Comparison of ENCODE assay signal across 14 cellular contexts in the genomic region with DNA sequence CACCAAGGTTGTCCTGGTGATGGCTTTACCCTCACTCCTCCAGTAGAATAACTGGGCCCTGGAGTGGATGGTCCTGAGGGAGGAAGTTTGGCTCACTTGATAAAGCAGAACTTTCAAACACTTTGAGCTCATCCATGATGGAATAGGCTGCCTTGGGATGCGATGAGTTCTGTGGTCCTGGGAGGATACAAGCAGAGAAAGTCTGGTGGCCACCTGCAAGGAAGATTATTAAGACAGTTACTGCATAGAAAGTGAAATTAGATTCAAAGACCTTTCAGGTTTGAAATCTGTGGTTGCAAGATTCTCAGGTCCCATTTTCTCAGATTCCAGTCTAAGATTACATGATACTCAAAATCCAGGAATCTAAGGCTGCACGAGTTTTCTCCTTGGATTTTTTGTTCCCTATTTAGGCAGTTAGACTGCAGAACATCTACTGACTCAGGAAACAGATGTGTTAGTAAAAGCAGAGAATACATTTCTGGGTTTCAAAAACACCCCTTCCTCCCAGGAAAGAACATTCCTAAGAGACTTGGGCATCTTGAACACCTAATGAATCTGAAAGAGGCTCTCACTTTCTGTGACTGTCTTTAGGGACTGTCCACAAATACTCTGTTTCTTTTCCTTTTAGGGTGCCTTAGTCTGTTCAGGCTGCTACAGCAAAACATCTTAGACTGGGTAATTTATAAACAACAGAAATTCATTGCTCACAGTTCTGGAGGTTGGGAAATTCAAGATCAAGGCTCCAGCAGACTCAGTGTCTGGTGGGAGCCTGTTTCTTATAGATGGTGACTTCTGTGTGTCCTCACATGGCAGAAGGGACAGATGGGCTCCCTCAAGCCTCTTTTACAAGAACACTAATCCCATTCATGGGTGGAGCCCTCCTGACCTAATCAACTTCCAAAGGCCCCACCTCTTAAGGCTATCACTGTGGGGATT. TPM values are rescaled to one million over a fixed set of nuclear protein-coding genes. Genes with fewer than 3 reads are reported as not detected.
DNase-seq lines count a peak whose midpoint lies in the region; ATAC-seq, FAIRE-seq and TF ChIP-seq lines count a peak whose summit lies in the region.
"Had no signal": no experiment of that assay in that cellular context is flagged by ENCODE, and none has a peak within 500 bp of the region (broad histone marks: within the 10 kb centered on the region; RNA-seq: fewer than 3 reads in every experiment).

No MANE protein-coding gene starts in this region.

- TF ChIP-seq RAD21 in HepG2 (CRISPR knock-in tag; IDR thresholded peaks at IDR 0.05) = no peak

- H3K4me1 Mint-ChIP-seq in HFFc6 (ENCODE audit: low read depth) (peaks cover 77% of the 10 kb centered on the region), osteocyte (ENCODE audit: unreplicated experiment) (peaks cover 88% of the 10 kb centered on the region)

- H3K27ac ChIP-seq in coronary artery (peak overlapping the region; percentile 87 to 94), HepG2 (ENCODE audit: extremely low read length, insufficient read depth, low read length) (no peak overlapping the region)
- H3K27ac ChIP-seq: brain microvascular endothelial cell, C4-2B, RWPE1 had no signal

- H3K27me3 ChIP-seq in HepG2 (ENCODE audit: control insufficient read depth in 1 of 2, insufficient read depth in 2 of 2, low read length in 2 of 2) = peaks cover 0 to 10% of the 10 kb centered on the region in 2 experiments; a peak in 1 of 5 replicates
- H3K27me3 ChIP-seq: brain microvascular endothelial cell, ovary had no signal

- H3K36me3 ChIP-seq in HepG2 (replicated peaks in 1 of 2; ENCODE audit: control insufficient read depth in 1 of 2, insufficient read depth in 2 of 2, low read length in 2 of 2) = no peaks in the 10 kb centered on the region
- H3K36me3 ChIP-seq: brain microvascular endothelial cell, ovary had no signal

- intact Hi-C loops in HepG2 (cut with micrococcal nuclease; ENCODE audit: unreplicated experiment) = no loop called here

- H2AFZ ChIP-seq in HepG2 (ENCODE audit: low read length) = no peak overlapping the region

- TF ChIP-seq POLR2A in HepG2 (IDR thresholded peaks at IDR 0.05; ENCODE audit: insufficient read depth in 1 of 2, low read depth in 2 of 2, low read length in 2 of 2) = no peak

- no peaks in the 10 kb centered on the region; the same call in 1 of the 2 replicates for H3K27me3 Mint-ChIP-seq in HFFc6 (ENCODE audit: insufficient read depth)
- no peaks in the 10 kb centered on the region for H3K27me3 Mint-ChIP-seq in osteocyte (ENCODE audit: unreplicated experiment)

- peak overlapping the region; percentile 73 for H3K27ac Mint-ChIP-seq in HFFc6
- peak overlapping the region; percentile 95 for H3K27ac Mint-ChIP-seq in osteocyte (ENCODE audit: unreplicated experiment)

- CTCF ChIA-PET in HepG2 (lab: Yijun Ruan, JAX; ENCODE audit: low intra/inter-chr PET ratio, low total read pairs) = interaction anchor here (0.9 kb wide), 1 partner anchor 10 kb away, joined by 3 read pairs; no protein-coding TSS in a partner anchor

- H3K9me3 ChIP-seq in HepG2 (ENCODE audit: low read length) = no peaks in the 10 kb centered on the region
- H3K9me3 ChIP-seq: ovary had no signal

- no peaks in the 10 kb centered on the region for H4K20me1 ChIP-seq in HepG2 (ENCODE audit: insufficient read depth, low read length)

- TF ChIP-seq CTCF in HFFc6 (IDR thresholded peaks at IDR 0.05) (no peak), coronary artery (IDR thresholded peaks at IDR 0.05) (no peak), osteocyte (IDR thresholded peaks at IDR 0.05) (no peak), HepG2 (CRISPR knock-in tag; IDR thresholded peaks at IDR 0.05) (no peak)

- H3K9me3 Mint-ChIP-seq in HFFc6 = peaks cover 17% of the 10 kb centered on the region
- H3K9me3 Mint-ChIP-seq in osteocyte (ENCODE audit: unreplicated experiment) = peaks cover 4% of the 10 kb centered on the region

- no peak for FAIRE-seq in HepG2 (lab: Jason Lieb, UNC)

- H3K36me3 Mint-ChIP-seq in HFFc6 (ENCODE audit: low read depth) = peaks cover 19% of the 10 kb centered on the region
- no peaks in the 10 kb centered on the region for H3K36me3 Mint-ChIP-seq in osteocyte (ENCODE audit: unreplicated experiment)

- WGBS in HepG2 (ENCODE audit: low lambda C conversion rate) = 13% methylated on average over 2 of the region's 2 CpGs

- H3K4me3 Mint-ChIP-seq in HFFc6 = peak overlapping the region; percentile 39
- H3K4me3 Mint-ChIP-seq in osteocyte (ENCODE audit: unreplicated experiment) = no peak overlapping the region

- in situ Hi-C loops in HepG2 (cut with HindIII; ENCODE audit: extremely low pct_ligation_motif_present, low pct_unique_long_range_greater_than_20kb) = no loop called here

- TF ChIP-seq EP300 in HepG2 (IDR thresholded peaks at IDR 0.05; ENCODE audit: low read depth in 2 of 2, low read length in 2 of 2) = no peak
- no peak for TF ChIP-seq EP300 in HepG2 (CRISPR knock-in tag; IDR thresholded peaks at IDR 0.05; ENCODE audit: borderline replicate concordance)

- H3K79me2 ChIP-seq in HepG2 (ENCODE audit: insufficient read depth, low read length) = no peaks in the 10 kb centered on the region

- no peak overlapping the region for H3K9ac ChIP-seq in HepG2 (ENCODE audit: insufficient read depth, low read depth, low read length)

- POLR2A ChIA-PET in HepG2 (lab: Yijun Ruan, JAX) = no interaction called here

- DNase-seq in AG08395 (ENCODE audit: low spot score) (peak; percentile 44), HFFc6 (peak; percentile 80), coronary artery (ENCODE audit: low spot score) (peak; percentile 71), osteocyte (ENCODE audit: extremely low spot score, unreplicated experiment) (no peak), HepG2 (ENCODE audit: low spot score) (no peak), NCI-H2107 (lab: John Stamatoyannopoulos, UW) (no peak), SKM-1 treated with dmso at 0.1 percent for 144 hours (lab: John Stamatoyannopoulos, UW; ENCODE audit: unreplicated experiment) (no peak), NCI-H2171 (lab: John Stamatoyannopoulos, UW) (no peak)
- DNase-seq: brain microvascular endothelial cell, erythroblast, NCI-H2227 treated with DMSO at 0.1 percent for 48 hours had no signal

- H3K4me3 ChIP-seq in coronary artery (no peak overlapping the region), HepG2 (replicated peaks in 1 of 3; ENCODE audit: insufficient read depth in 1 of 3, low read depth in 2 of 3, low read length in 3 of 3) (no peak overlapping the region)
- H3K4me3 ChIP-seq: ovary had no signal

- H3K4me1 ChIP-seq in HepG2 (ENCODE audit: insufficient read depth, low read length) = peaks cover 18% of the 10 kb centered on the region

- no peak overlapping the region for H3K4me2 ChIP-seq in HepG2 (ENCODE audit: low read depth, low read length)

- no peak for ATAC-seq in HepG2

- no TSS peak for BruUV-seq in HepG2 (replicated peaks; lab: Mats Ljungman, UMichigan)

RNA-seq across cellular contexts. Expression of gene CCN5, which starts 19.6 kb away (rescaled TPM):
- under 1 TPM in 1 of 6 experiments, not detected in 5; 0.14 TPM for total RNA-seq in HFFc6 (2021; fragmentation: NEBNext Ultra II Directional; extraction: Animal tissue kit (Norgen Biotek cat#: 25700))
- total RNA-seq in osteocyte = 18.2 and 24.0 TPM in 2 replicates
- total RNA-seq in HepG2 (2016; rRNA removed; fragmentation: Illumina TruSeq; extraction: Trizol) = not detected in 2 replicates
- not detected in 2 replicates for total RNA-seq in HepG2 (2016; cell fraction: cytosol; rRNA removed; fragmentation: Illumina TruSeq; extraction: Trizol; ENCODE audit: low read depth)
- total RNA-seq in HepG2 (2016; cell fraction: insoluble cytoplasmic fraction; rRNA removed; fragmentation: Illumina TruSeq; extraction: Trizol) = not detected in 2 replicates
- not detected in 2 replicates for total RNA-seq in HepG2 (2016; cell fraction: membrane; rRNA removed; fragmentation: Illumina TruSeq; extraction: Trizol)
- total RNA-seq in HepG2 (2016; cell fraction: nucleus; rRNA removed; fragmentation: Illumina TruSeq; extraction: Trizol) = not detected in 2 replicates
- 0.12 and 0.17 TPM in 2 replicates for polyA plus RNA-seq in HepG2 (2011; rRNA removed)
- polyA plus RNA-seq in HepG2 (2011; cell fraction: cytosol; rRNA removed) = 0.12 and 0.31 TPM in 2 replicates
- 0.12 and 0.23 TPM in 2 replicates for polyA plus RNA-seq in HepG2 (2011; cell fraction: nucleus; rRNA removed)
- polyA plus RNA-seq in HepG2 (2012) = not detected in 2 replicates
- not detected in 2 replicates for polyA plus RNA-seq in HepG2 (2016; cell fraction: cytosol; fragmentation: Illumina TruSeq; extraction: Trizol; ENCODE audit: low read depth)
- not detected in 2 replicates for polyA plus RNA-seq in HepG2 (2016; cell fraction: insoluble cytoplasmic fraction; fragmentation: Illumina TruSeq; extraction: Trizol; ENCODE audit: low read depth)
- polyA plus RNA-seq in HepG2 (2016; cell fraction: membrane; fragmentation: Illumina TruSeq; extraction: Trizol; ENCODE audit: low read depth) = not detected in 2 replicates
- polyA plus RNA-seq in HepG2 (2016; cell fraction: nucleus; fragmentation: Illumina TruSeq; extraction: Trizol; ENCODE audit: insufficient read depth, low read depth) = not detected in 2 replicates
- 0.08 and 46.2 TPM in 2 replicates for polyA minus RNA-seq in HepG2 (2011; rRNA and poly(A)+ RNA removed; ENCODE audit: low replicate concordance)
- polyA minus RNA-seq in HepG2 (2011; cell fraction: cytosol; rRNA and poly(A)+ RNA removed) = 1.5 and 3.3 TPM in 2 replicates
- polyA minus RNA-seq in HepG2 (2011; cell fraction: nucleus; rRNA and poly(A)+ RNA removed) = 1.1 and 1.7 TPM in 2 replicates

RNA-seq across cellular contexts. Expression of gene ADA, which starts 44.1 kb away (rescaled TPM):
- 10 to 100 TPM; 11.0 to 15.9 (median 12.7) TPM for total RNA-seq in HFFc6 (2021; fragmentation: NEBNext Ultra II Directional; extraction: Animal tissue kit (Norgen Biotek cat#: 25700))
- total RNA-seq in osteocyte (177 and 185 TPM in 2 replicates), HepG2 (2016; rRNA removed; fragmentation: Illumina TruSeq; extraction: Trizol) (2.5 and 2.7 TPM in 2 replicates)
- 1.3 and 2.8 TPM in 2 replicates for total RNA-seq in HepG2 (2016; cell fraction: cytosol; rRNA removed; fragmentation: Illumina TruSeq; extraction: Trizol; ENCODE audit: low read depth)
- 2.0 and 2.9 TPM in 2 replicates for total RNA-seq in HepG2 (2016; cell fraction: insoluble cytoplasmic fraction; rRNA removed; fragmentation: Illumina TruSeq; extraction: Trizol)
- total RNA-seq in HepG2 (2016; cell fraction: membrane; rRNA removed; fragmentation: Illumina TruSeq; extraction: Trizol) = 1.9 and 2.5 TPM in 2 replicates
- total RNA-seq in HepG2 (2016; cell fraction: nucleus; rRNA removed; fragmentation: Illumina TruSeq; extraction: Trizol) = 1.4 and 1.6 TPM in 2 replicates
- polyA plus RNA-seq in HepG2 (2011; rRNA removed) = 9.8 and 11.3 TPM in 2 replicates
- 9.6 and 12.4 TPM in 2 replicates for polyA plus RNA-seq in HepG2 (2011; cell fraction: cytosol; rRNA removed)
- 13.3 and 16.8 TPM in 2 replicates for polyA plus RNA-seq in HepG2 (2011; cell fraction: nucleus; rRNA removed)
- 5.1 and 6.0 TPM in 2 replicates for polyA plus RNA-seq in HepG2 (2012)
- 2.7 and 3.0 TPM in 2 replicates for polyA plus RNA-seq in HepG2 (2016; cell fraction: cytosol; fragmentation: Illumina TruSeq; extraction: Trizol; ENCODE audit: low read depth)
- 4.0 and 4.3 TPM in 2 replicates for polyA plus RNA-seq in HepG2 (2016; cell fraction: insoluble cytoplasmic fraction; fragmentation: Illumina TruSeq; extraction: Trizol; ENCODE audit: low read depth)
- 3.2 TPM in 2 replicates for polyA plus RNA-seq in HepG2 (2016; cell fraction: membrane; fragmentation: Illumina TruSeq; extraction: Trizol; ENCODE audit: low read depth)
- 4.3 and 4.8 TPM in 2 replicates for polyA plus RNA-seq in HepG2 (2016; cell fraction: nucleus; fragmentation: Illumina TruSeq; extraction: Trizol; ENCODE audit: insufficient read depth, low read depth)
- polyA minus RNA-seq in HepG2 (2011; rRNA and poly(A)+ RNA removed; ENCODE audit: low replicate concordance) = 7.0 and 23.8 TPM in 2 replicates
- polyA minus RNA-seq in HepG2 (2011; cell fraction: cytosol; rRNA and poly(A)+ RNA removed) = 2.5 and 2.9 TPM in 2 replicates
- 2.5 and 2.8 TPM in 2 replicates for polyA minus RNA-seq in HepG2 (2011; cell fraction: nucleus; rRNA and poly(A)+ RNA removed)

RNA-seq across cellular contexts. Expression of gene KCNK15, which starts 50.1 kb away (rescaled TPM):
- under 1 TPM in 5 of 6 experiments, not detected in 1; 0.07 to 0.28 (median 0.21) TPM for total RNA-seq in HFFc6 (2021; fragmentation: NEBNext Ultra II Directional; extraction: Animal tissue kit (Norgen Biotek cat#: 25700))
- total RNA-seq in osteocyte = 17.5 and 21.5 TPM in 2 replicates
- not detected in 2 replicates for total RNA-seq in HepG2 (2016; rRNA removed; fragmentation: Illumina TruSeq; extraction: Trizol)
- not detected in 2 replicates for total RNA-seq in HepG2 (2016; cell fraction: cytosol; rRNA removed; fragmentation: Illumina TruSeq; extraction: Trizol; ENCODE audit: low read depth)
- not detected in 2 replicates for total RNA-seq in HepG2 (2016; cell fraction: insoluble cytoplasmic fraction; rRNA removed; fragmentation: Illumina TruSeq; extraction: Trizol)
- total RNA-seq in HepG2 (2016; cell fraction: membrane; rRNA removed; fragmentation: Illumina TruSeq; extraction: Trizol) = not detected in 2 replicates
- total RNA-seq in HepG2 (2016; cell fraction: nucleus; rRNA removed; fragmentation: Illumina TruSeq; extraction: Trizol) = not detected in 2 replicates
- polyA plus RNA-seq in HepG2 (2011; rRNA removed) = 0.03 TPM in 1 of 2 replicates, not detected in the other
- not detected in 2 replicates for polyA plus RNA-seq in HepG2 (2011; cell fraction: cytosol; rRNA removed)
- not detected in 2 replicates for polyA plus RNA-seq in HepG2 (2011; cell fraction: nucleus; rRNA removed)
- not detected in 2 replicates for polyA plus RNA-seq in HepG2 (2012)
- polyA plus RNA-seq in HepG2 (2016; cell fraction: cytosol; fragmentation: Illumina TruSeq; extraction: Trizol; ENCODE audit: low read depth) = not detected in 2 replicates
- polyA plus RNA-seq in HepG2 (2016; cell fraction: insoluble cytoplasmic fraction; fragmentation: Illumina TruSeq; extraction: Trizol; ENCODE audit: low read depth) = not detected in 2 replicates
- not detected in 2 replicates for polyA plus RNA-seq in HepG2 (2016; cell fraction: membrane; fragmentation: Illumina TruSeq; extraction: Trizol; ENCODE audit: low read depth)
- not detected in 2 replicates for polyA plus RNA-seq in HepG2 (2016; cell fraction: nucleus; fragmentation: Illumina TruSeq; extraction: Trizol; ENCODE audit: insufficient read depth, low read depth)
- polyA minus RNA-seq in HepG2 (2011; rRNA and poly(A)+ RNA removed; ENCODE audit: low replicate concordance) = 26.5 TPM in 1 of 2 replicates, not detected in the other
- polyA minus RNA-seq in HepG2 (2011; cell fraction: cytosol; rRNA and poly(A)+ RNA removed) = 0.20 and 0.35 TPM in 2 replicates
- 0.39 TPM in 1 of 2 replicates, not detected in the other for polyA minus RNA-seq in HepG2 (2011; cell fraction: nucleus; rRNA and poly(A)+ RNA removed)

Comparison
In these comparisons a context has a peak if more than half of its experiments do, and no peak if none do; other contexts are left out.
1. DNase-seq: peak in AG08395 (single experiment), HFFc6 (single experiment) and coronary artery (single experiment); none in osteocyte (single experiment), HepG2 (single experiment), NCI-H2107 (single experiment), SKM-1 treated with dmso at 0.1 percent for 144 hours (single experiment) and NCI-H2171 (single experiment).
2. RNA of gene CCN5, which starts 19.6 kb away (total RNA-seq): 18.2 to 24.0 TPM in osteocyte; 0.14 TPM in HFFc6 and not detected in HepG2; every median in the first group is over 10 times any median in the second.
3. RNA of gene ADA, which starts 44.1 kb away (total RNA-seq): 177 to 185 TPM in osteocyte; 11.0 to 15.9 TPM in HFFc6 and 1.3 to 2.9 TPM in HepG2; every median in the first group is over 10 times any median in the second.
4. RNA of gene KCNK15, which starts 50.1 kb away (total RNA-seq): 17.5 to 21.5 TPM in osteocyte; 0.07 to 0.28 TPM in HFFc6 and not detected in HepG2; every median in the first group is over 10 times any median in the second.